Comparison of ENCODE assay signal across 9 cellular contexts in genomic region chr11:111922803-111923202, GRCh38. TPM values are rescaled to one million over a fixed set of nuclear protein-coding genes. Genes with fewer than 3 reads are reported as not detected.
A peak's percentile ranks its signal among the peaks of the same experiment; 100 is the strongest.
DNase-seq lines count a peak whose midpoint lies in the region; ATAC-seq, FAIRE-seq and TF ChIP-seq lines count a peak whose summit lies in the region.
"Had no signal": no experiment of that assay in that cellular context is flagged by ENCODE, and none has a peak within 500 bp of the region (broad histone marks: within the 10 kb centered on the region; RNA-seq: fewer than 3 reads in every experiment).

No MANE protein-coding gene starts in this region.

- H3K9ac ChIP-seq in liver (ENCODE audit: low read depth in 1 of 2, low read length in 2 of 2), result peak overlapping the region in 1 of 2 donors; percentile 33

- H3K4me1 Mint-ChIP-seq in T-helper 17 cell, result peaks cover 11% of the 10 kb centered on the region

- ATAC-seq in T-helper 17 cell, result no peak

- H3K27ac ChIP-seq in liver (ENCODE audit: low read depth in 1 of 2, low read length in 2 of 2) (peak overlapping the region; percentile 45 to 66), temporal lobe (ENCODE audit: low read depth, low read length) (peak overlapping the region; percentile 79), small intestine (ENCODE audit: low read depth in 1 of 2, low read length in 1 of 2) (peak overlapping the region in 1 of 2 donors; percentile 38)

- no peaks in the 10 kb centered on the region for H3K36me3 Mint-ChIP-seq in T-helper 17 cell (ENCODE audit: low read depth)

- H3K4me3 ChIP-seq in cardiac fibroblast (replicated peaks in 1 of 2; ENCODE audit: low read depth in 2 of 2, low read length in 2 of 2) (no peak overlapping the region), liver (ENCODE audit: low read depth in 1 of 3, low read length in 3 of 3) (no peak overlapping the region), small intestine (ENCODE audit: low read depth in 1 of 2, low read length in 2 of 2) (no peak overlapping the region)

- TF ChIP-seq CTCF in cardiac fibroblast (IDR thresholded peaks at IDR 0.05; ENCODE audit: low read depth, low read length) (no peak), liver (IDR thresholded peaks at IDR 0.05; ENCODE audit: low read depth, low read length, missing input control) (no peak)

- no peak overlapping the region for H3K27ac Mint-ChIP-seq in T-helper 17 cell

- no peaks in the 10 kb centered on the region for H3K9me3 ChIP-seq in liver (ENCODE audit: control insufficient read depth in 4 of 4, low read length in 3 of 4)
- H3K9me3 ChIP-seq in T-helper 17 cell (ENCODE audit: control insufficient read depth, low read length, poor library complexity, severe bottlenecking), result no peaks in the 10 kb centered on the region
- H3K9me3 ChIP-seq in small intestine (ENCODE audit: control insufficient read depth, low read depth), result no peaks in the 10 kb centered on the region

- no peaks in the 10 kb centered on the region for H3K36me3 ChIP-seq in liver (ENCODE audit: control insufficient read depth in 4 of 4, insufficient read depth in 3 of 4, low read depth in 1 of 4, low read length in 3 of 4)
- no peaks in the 10 kb centered on the region for H3K36me3 ChIP-seq in small intestine (ENCODE audit: control insufficient read depth in 2 of 2, insufficient read depth in 2 of 2, low read length in 2 of 2)

- WGBS in liver, result 6% methylated on average over 2 of the region's 2 CpGs
- 28 to 41% (median 32%) methylated on average over 2 of the region's 2 CpGs for WGBS in small intestine, 3 donors

- DNase-seq in M059J (ENCODE audit: low read depth), result peak; percentile 69
- peak; percentile 89 to 90 for DNase-seq in cardiac fibroblast (ENCODE audit: low read depth in 2 of 2)
- DNase-seq in T-helper 17 cell, result no peak
- no peak for DNase-seq in NCI-H345 treated with DMSO at 0.1 percent for 48 hours (lab: John Stamatoyannopoulos, UW; ENCODE audit: unreplicated experiment)
- DNase-seq in small intestine, result no peak
- DNase-seq in NCI-H1105 treated with DMSO at 0.1 percent for 48 hours (lab: John Stamatoyannopoulos, UW), result no peak
- DNase-seq: activated CD8-positive, alpha-beta memory T cell treated with anti-CD3 and anti-CD28 coated beads, Interleukin-2, amount 50 U/mL, for 48 hours had no signal

- peaks cover 0 to 59% (median 44%) of the 10 kb centered on the region in 4 donors for H3K4me1 ChIP-seq in liver (ENCODE audit: control insufficient read depth in 4 of 4, insufficient read depth in 4 of 4, low read length in 3 of 4)
- peaks cover 3 to 7% of the 10 kb centered on the region in 2 donors for H3K4me1 ChIP-seq in small intestine (ENCODE audit: control insufficient read depth in 2 of 2, insufficient read depth in 1 of 2, low read depth in 1 of 2, low read length in 1 of 2)

- FAIRE-seq in small intestine (lab: Jason Lieb, UNC), result no peak

- peak; percentile 16 to 21 for TF ChIP-seq RAD21 in liver (IDR thresholded peaks at IDR 0.05)

- H3K4me3 Mint-ChIP-seq in T-helper 17 cell, result no peak overlapping the region

- no peaks in the 10 kb centered on the region for H3K27me3 ChIP-seq in liver (ENCODE audit: control insufficient read depth in 4 of 4, insufficient read depth in 4 of 4, low read length in 3 of 4)
- H3K27me3 ChIP-seq in small intestine (ENCODE audit: control insufficient read depth in 2 of 2, insufficient read depth in 2 of 2, low read length in 2 of 2), result no peaks in the 10 kb centered on the region

- peaks cover 25% of the 10 kb centered on the region for H3K27me3 Mint-ChIP-seq in T-helper 17 cell

TF ChIP-seq in liver, 16 proteins besides CTCF, POLR2A, EP300 and RAD21:
- TF ChIP-seq RXRA (IDR thresholded peaks at IDR 0.05), result no peak
- peak in 1 of 2 donors; percentile 39 for TF ChIP-seq HNF4A (conservative IDR thresholded peaks at IDR 0.05)
TF ChIP-seq in liver: peak in this region for 1.

RNA-seq across cellular contexts. Expression of gene C11orf52, which starts 4.1 kb away (rescaled TPM):
- not detected in 2 replicates for total RNA-seq in M059J (2014; rRNA removed; shearing (Covaris generic))
- total RNA-seq in liver (1 to 10 TPM; 4.2 to 5.1 TPM), temporal lobe (not detected), T-helper 17 cell (not detected)
- polyA plus RNA-seq in liver (10 to 100 TPM in 1 of 2 donors, 1 to 10 TPM in 1; 9.6 to 10.9 TPM), small intestine (10 to 100 TPM; 10.3 to 33.5 (median 30.0) TPM)

RNA-seq across cellular contexts. Expression of gene HSPB2, which starts 10.3 kb away (rescaled TPM):
- not detected in 2 replicates for total RNA-seq in M059J (2014; rRNA removed; shearing (Covaris generic))
- total RNA-seq in liver (under 1 TPM in 1 of 2 donors, not detected in 1; 0.14 TPM), temporal lobe (0.25 TPM), T-helper 17 cell (not detected)
- polyA plus RNA-seq in liver (under 1 TPM; 0.61 to 0.85 TPM), small intestine (1 to 10 TPM in 2 of 3 donors, not detected in 1; 3.0 to 4.3 TPM)

RNA-seq across cellular contexts. Expression of gene CRYAB, which starts 11.2 kb away (rescaled TPM):
- 1.7 TPM in 1 of 2 replicates, not detected in the other for total RNA-seq in M059J (2014; rRNA removed; shearing (Covaris generic))
- total RNA-seq in liver, result 1 to 10 TPM in 1 of 2 donors, under 1 TPM in 1; 0.33 to 2.6 TPM
- polyA plus RNA-seq in liver, result 1 to 10 TPM; 4.7 to 8.6 TPM
- 7.4 TPM for total RNA-seq in temporal lobe
- total RNA-seq in T-helper 17 cell, result not detected
- 100 to 1,000 TPM in 1 of 3 donors, 10 to 100 TPM in 2; 15.4 to 260 (median 74.6) TPM for polyA plus RNA-seq in small intestine

RNA-seq across cellular contexts. Expression of gene DIXDC1, which starts 14.3 kb away (rescaled TPM):
- total RNA-seq in M059J (2014; rRNA removed; shearing (Covaris generic)), result 13.7 and 19.0 TPM in 2 replicates
- total RNA-seq in liver, result 10 to 100 TPM in 1 of 2 donors, 1 to 10 TPM in 1; 7.3 to 12.5 TPM
- 1 to 10 TPM; 2.8 to 4.1 TPM for polyA plus RNA-seq in liver
- 66.6 TPM for total RNA-seq in temporal lobe
- under 1 TPM; 0.42 to 0.96 TPM for total RNA-seq in T-helper 17 cell
- polyA plus RNA-seq in small intestine, result 1 to 10 TPM; 1.3 to 9.7 (median 2.2) TPM

RNA-seq across cellular contexts. Expression of gene CFAP68, which starts 43.5 kb away (rescaled TPM):
- 26.7 and 28.3 TPM in 2 replicates for total RNA-seq in M059J (2014; rRNA removed; shearing (Covaris generic))
- total RNA-seq in liver (1 to 10 TPM; 6.2 to 8.2 TPM), temporal lobe (5.7 TPM), T-helper 17 cell (10 to 100 TPM; 19.0 to 23.8 TPM)
- polyA plus RNA-seq in liver (10 to 100 TPM; 19.3 to 27.8 TPM), small intestine (10 to 100 TPM; 21.2 to 27.7 (median 27.3) TPM)

Comparison
In these comparisons a context has a peak if more than half of its experiments do, and no peak if none do; other contexts are left out.
1. DNase-seq: peak in M059J (single experiment) and cardiac fibroblast (2 of 2); none in T-helper 17 cell (0 of 3), NCI-H345 treated with DMSO at 0.1 percent for 48 hours (single experiment), small intestine (single experiment) and NCI-H1105 treated with DMSO at 0.1 percent for 48 hours (single experiment).